Comparison of ENCODE assay signal across 1 cellular context in the genomic region with DNA sequence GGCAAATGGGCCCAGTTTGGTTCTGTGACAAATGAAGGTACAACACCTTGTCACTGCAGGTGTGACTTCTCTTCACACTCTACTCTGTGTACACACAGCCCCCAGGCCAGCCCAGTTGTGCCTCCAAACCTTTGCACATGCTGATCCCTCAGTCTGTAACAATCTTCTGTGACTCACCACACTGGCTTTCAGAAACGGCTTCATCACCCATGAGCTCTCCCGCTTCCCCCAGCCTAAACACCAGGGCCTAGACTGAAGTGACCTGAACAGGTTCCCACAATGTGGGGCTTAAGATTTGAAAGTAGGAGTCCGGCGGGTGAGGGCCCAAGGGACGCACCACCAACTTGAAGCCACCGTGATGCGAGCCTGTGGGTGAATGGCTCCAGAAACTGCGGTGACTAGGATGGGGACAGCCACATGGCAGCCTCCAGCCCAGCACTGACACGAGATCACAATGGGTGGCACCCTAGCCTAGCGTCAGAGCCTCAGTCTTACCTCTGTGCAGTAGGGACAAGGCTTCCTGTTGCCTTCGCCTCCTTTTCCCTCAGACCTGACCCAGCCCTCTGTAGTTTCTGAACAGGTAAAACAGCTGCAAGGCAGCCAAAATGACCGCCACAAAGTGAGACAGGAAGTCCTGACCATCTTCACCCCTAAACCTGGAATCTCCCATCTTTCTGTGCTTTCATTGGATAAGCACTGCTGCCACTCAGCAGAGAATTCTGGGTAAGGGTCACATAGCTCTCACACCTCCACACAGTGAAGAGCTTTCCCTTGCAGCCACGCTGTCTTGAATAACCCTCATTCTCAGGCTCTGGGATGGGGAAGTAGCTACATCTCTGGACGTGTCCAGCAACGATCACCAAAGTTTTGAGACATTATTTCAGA.
TF ChIP-seq lines count a peak whose summit lies in the region.

No MANE protein-coding gene starts in this region.

TF ChIP-seq in HepG2, 621 proteins besides CTCF, POLR2A, EP300 and RAD21 (continued from another document and continues in another):
- TF ChIP-seq, protein P1, sequence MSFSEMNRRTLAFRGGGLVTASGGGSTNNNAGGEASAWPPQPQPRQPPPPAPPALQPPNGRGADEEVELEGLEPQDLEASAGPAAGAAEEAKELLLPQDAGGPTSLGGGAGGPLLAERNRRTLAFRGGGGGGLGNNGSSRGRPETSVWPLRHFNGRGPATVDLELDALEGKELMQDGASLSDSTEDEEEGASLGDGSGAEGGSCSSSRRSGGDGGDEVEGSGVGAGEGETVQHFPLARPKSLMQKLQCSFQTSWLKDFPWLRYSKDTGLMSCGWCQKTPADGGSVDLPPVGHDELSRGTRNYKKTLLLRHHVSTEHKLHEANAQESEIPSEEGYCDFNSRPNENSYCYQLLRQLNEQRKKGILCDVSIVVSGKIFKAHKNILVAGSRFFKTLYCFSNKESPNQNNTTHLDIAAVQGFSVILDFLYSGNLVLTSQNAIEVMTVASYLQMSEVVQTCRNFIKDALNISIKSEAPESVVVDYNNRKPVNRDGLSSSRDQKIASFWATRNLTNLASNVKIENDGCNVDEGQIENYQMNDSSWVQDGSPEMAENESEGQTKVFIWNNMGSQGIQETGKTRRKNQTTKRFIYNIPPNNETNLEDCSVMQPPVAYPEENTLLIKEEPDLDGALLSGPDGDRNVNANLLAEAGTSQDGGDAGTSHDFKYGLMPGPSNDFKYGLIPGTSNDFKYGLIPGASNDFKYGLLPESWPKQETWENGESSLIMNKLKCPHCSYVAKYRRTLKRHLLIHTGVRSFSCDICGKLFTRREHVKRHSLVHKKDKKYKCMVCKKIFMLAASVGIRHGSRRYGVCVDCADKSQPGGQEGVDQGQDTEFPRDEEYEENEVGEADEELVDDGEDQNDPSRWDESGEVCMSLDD (CRISPR knock-in tag; IDR thresholded peaks at IDR 0.05; ENCODE audit: borderline replicate concordance) = no peak
- TF ChIP-seq, protein P2, sequence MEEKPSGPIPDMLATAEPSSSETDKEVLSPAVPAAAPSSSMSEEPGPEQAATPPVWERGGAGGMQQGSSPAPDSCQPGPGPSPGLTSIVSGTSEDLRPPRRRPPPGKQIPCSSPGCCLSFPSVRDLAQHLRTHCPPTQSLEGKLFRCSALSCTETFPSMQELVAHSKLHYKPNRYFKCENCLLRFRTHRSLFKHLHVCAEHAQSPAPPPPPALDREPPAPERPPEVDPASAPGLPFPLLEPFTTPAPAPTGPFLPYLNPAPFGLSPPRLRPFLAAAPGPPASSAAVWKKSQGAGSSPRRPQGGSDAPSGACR (CRISPR knock-in tag; IDR thresholded peaks at IDR 0.05) = no peak
- TF ChIP-seq MTA1 (CRISPR knock-in tag; IDR thresholded peaks at IDR 0.05; ENCODE audit: borderline replicate concordance) (no peak), PCBP2 (optimal IDR thresholded peaks at IDR 0.05; ENCODE audit: low read depth, low read length, poor library complexity, severe bottlenecking) (no peak), ZSCAN29 (CRISPR knock-in tag; conservative IDR thresholded peaks at IDR 0.05) (no peak), FOXM1 (CRISPR knock-in tag; IDR thresholded peaks at IDR 0.05) (no peak), ZFP1 (CRISPR knock-in tag; IDR thresholded peaks at IDR 0.05) (no peak), NFKB2 (CRISPR knock-in tag; IDR thresholded peaks at IDR 0.05; ENCODE audit: borderline replicate concordance) (no peak), CREM (IDR thresholded peaks at IDR 0.05) (no peak), CREM (CRISPR knock-in tag; IDR thresholded peaks at IDR 0.05) (no peak), CEBPG (CRISPR knock-in tag; IDR thresholded peaks at IDR 0.05) (no peak), ZNF33A (CRISPR knock-in tag; IDR thresholded peaks at IDR 0.05; ENCODE audit: borderline replicate concordance) (no peak), CREB1 (IDR thresholded peaks at IDR 0.05) (no peak), CREB1 (CRISPR knock-in tag; IDR thresholded peaks at IDR 0.05) (no peak), ZNF660 (CRISPR knock-in tag; IDR thresholded peaks at IDR 0.05; ENCODE audit: borderline replicate concordance, low read depth) (no peak), FOXJ3 (CRISPR knock-in tag; IDR thresholded peaks at IDR 0.05; ENCODE audit: borderline replicate concordance) (no peak), NFYB (CRISPR knock-in tag; IDR thresholded peaks at IDR 0.05) (peak; percentile 48), ZNF607 (CRISPR knock-in tag; IDR thresholded peaks at IDR 0.05; ENCODE audit: borderline replicate concordance) (no peak), ZNF20 (CRISPR knock-in tag; IDR thresholded peaks at IDR 0.05) (no peak), CENPX (CRISPR knock-in tag; IDR thresholded peaks at IDR 0.05) (no peak), KDM5B (CRISPR knock-in tag; IDR thresholded peaks at IDR 0.05; ENCODE audit: borderline replicate concordance) (no peak), KDM6A (CRISPR knock-in tag; IDR thresholded peaks at IDR 0.05; ENCODE audit: low read depth) (no peak), SP2 (CRISPR knock-in tag; IDR thresholded peaks at IDR 0.05) (peak; percentile 64), MXI1 (IDR thresholded peaks at IDR 0.05; ENCODE audit: borderline replicate concordance, low read depth, low read length) (no peak), NR3C1 (CRISPR knock-in tag; IDR thresholded peaks at IDR 0.05) (no peak), GABPB1 (CRISPR knock-in tag; IDR thresholded peaks at IDR 0.05) (peak; percentile 51), NKX3-1 (CRISPR knock-in tag; IDR thresholded peaks at IDR 0.05) (no peak), ELF1 (CRISPR knock-in tag; IDR thresholded peaks at IDR 0.05) (no peak), NR2F2 (IDR thresholded peaks at IDR 0.05; ENCODE audit: borderline replicate concordance, low read depth) (no peak), KAT8 (CRISPR knock-in tag; IDR thresholded peaks at IDR 0.05) (no peak), MAZ (IDR thresholded peaks at IDR 0.05; ENCODE audit: borderline replicate concordance, low read depth, low read length) (no peak), MAZ (CRISPR knock-in tag; IDR thresholded peaks at IDR 0.05; ENCODE audit: low read depth) (no peak), ZMYM3 (CRISPR knock-in tag; IDR thresholded peaks at IDR 0.05) (no peak), RCOR2 (CRISPR knock-in tag; IDR thresholded peaks at IDR 0.05) (no peak), DMAP1 (CRISPR knock-in tag; IDR thresholded peaks at IDR 0.05) (no peak), HMG20B (CRISPR knock-in tag; conservative IDR thresholded peaks at IDR 0.05) (no peak), NFYC (CRISPR knock-in tag; IDR thresholded peaks at IDR 0.05) (peak; percentile 53; the same call in 1 of the 2 replicates), TBP (CRISPR knock-in tag; IDR thresholded peaks at IDR 0.05) (no peak), NR2C2 (CRISPR knock-in tag; IDR thresholded peaks at IDR 0.05; ENCODE audit: borderline replicate concordance) (peak; percentile 60; the same call in 1 of the 2 replicates), REPIN1 (CRISPR knock-in tag; IDR thresholded peaks at IDR 0.05; ENCODE audit: borderline replicate concordance, low read depth) (no peak), POGZ (CRISPR knock-in tag; IDR thresholded peaks at IDR 0.05) (no peak)
- TF ChIP-seq, protein P3, sequence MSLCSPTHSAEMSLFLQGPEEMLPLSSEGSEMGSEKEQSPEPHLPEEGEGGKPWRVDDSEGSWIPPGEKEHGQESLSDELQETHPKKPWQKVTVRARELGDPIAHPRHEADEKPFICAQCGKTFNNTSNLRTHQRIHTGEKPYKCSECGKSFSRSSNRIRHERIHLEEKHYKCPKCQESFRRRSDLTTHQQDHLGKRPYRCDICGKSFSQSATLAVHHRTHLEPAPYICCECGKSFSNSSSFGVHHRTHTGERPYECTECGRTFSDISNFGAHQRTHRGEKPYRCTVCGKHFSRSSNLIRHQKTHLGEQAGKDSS (CRISPR knock-in tag; IDR thresholded peaks at IDR 0.05; ENCODE audit: borderline replicate concordance, low read depth) = no peak
- TF ChIP-seq, protein P4, sequence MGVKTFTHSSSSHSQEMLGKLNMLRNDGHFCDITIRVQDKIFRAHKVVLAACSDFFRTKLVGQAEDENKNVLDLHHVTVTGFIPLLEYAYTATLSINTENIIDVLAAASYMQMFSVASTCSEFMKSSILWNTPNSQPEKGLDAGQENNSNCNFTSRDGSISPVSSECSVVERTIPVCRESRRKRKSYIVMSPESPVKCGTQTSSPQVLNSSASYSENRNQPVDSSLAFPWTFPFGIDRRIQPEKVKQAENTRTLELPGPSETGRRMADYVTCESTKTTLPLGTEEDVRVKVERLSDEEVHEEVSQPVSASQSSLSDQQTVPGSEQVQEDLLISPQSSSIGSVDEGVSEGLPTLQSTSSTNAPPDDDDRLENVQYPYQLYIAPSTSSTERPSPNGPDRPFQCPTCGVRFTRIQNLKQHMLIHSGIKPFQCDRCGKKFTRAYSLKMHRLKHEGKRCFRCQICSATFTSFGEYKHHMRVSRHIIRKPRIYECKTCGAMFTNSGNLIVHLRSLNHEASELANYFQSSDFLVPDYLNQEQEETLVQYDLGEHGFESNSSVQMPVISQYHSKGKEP (CRISPR knock-in tag; IDR thresholded peaks at IDR 0.05) = no peak
- TF ChIP-seq, protein P5, sequence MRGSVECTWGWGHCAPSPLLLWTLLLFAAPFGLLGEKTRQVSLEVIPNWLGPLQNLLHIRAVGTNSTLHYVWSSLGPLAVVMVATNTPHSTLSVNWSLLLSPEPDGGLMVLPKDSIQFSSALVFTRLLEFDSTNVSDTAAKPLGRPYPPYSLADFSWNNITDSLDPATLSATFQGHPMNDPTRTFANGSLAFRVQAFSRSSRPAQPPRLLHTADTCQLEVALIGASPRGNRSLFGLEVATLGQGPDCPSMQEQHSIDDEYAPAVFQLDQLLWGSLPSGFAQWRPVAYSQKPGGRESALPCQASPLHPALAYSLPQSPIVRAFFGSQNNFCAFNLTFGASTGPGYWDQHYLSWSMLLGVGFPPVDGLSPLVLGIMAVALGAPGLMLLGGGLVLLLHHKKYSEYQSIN (CRISPR knock-in tag; IDR thresholded peaks at IDR 0.05; ENCODE audit: borderline replicate concordance) = no peak
- TF ChIP-seq, protein P6, sequence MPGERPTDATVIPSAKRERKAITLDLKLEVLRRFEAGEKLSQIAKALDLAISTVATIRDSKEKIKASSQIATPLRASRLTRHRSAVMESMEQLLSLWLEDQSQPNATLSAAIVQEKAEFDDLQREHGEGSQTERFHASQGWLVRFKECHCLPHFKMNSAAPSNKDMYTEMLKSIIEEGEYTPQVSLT (CRISPR knock-in tag; IDR thresholded peaks at IDR 0.05; ENCODE audit: borderline replicate concordance, low read depth) = no peak
- TF ChIP-seq, protein P7, sequence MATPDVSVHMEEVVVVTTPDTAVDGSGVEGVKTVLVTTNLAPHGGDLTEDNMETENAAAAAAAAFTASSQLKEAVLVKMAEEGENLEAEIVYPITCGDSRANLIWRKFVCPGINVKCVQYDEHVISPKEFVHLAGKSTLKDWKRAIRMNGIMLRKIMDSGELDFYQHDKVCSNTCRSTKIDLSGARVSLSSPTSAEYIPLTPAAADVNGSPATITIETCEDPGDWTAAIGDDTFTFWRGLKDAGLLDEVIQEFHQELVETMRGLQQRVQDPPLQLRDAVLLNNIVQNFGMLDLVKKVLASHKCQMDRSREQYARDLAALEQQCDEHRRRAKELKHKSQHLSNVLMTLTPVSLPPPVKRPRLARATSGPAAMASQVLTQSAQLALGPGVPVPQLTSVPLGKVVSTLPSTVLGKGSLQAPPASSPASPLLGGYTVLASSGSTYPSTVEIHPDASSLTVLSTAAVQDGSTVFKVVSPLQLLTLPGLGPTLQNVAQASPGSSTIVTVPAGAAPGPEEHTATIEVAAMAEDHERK (CRISPR knock-in tag; IDR thresholded peaks at IDR 0.05; ENCODE audit: low read depth) = no peak
- TF ChIP-seq, protein P8, sequence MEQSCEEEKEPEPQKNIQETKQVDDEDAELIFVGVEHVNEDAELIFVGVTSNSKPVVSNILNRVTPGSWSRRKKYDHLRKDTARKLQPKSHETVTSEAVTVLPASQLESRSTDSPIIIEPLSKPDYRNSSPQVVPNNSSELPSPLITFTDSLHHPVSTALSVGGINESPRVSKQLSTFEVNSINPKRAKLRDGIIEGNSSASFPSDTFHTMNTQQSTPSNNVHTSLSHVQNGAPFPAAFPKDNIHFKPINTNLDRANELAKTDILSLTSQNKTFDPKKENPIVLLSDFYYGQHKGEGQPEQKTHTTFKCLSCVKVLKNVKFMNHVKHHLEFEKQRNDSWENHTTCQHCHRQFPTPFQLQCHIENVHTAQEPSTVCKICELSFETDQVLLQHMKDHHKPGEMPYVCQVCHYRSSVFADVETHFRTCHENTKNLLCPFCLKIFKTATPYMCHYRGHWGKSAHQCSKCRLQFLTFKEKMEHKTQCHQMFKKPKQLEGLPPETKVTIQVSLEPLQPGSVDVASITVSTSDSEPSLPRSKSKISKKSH (CRISPR knock-in tag; IDR thresholded peaks at IDR 0.05; ENCODE audit: borderline replicate concordance) = no peak
- TF ChIP-seq, protein P9, sequence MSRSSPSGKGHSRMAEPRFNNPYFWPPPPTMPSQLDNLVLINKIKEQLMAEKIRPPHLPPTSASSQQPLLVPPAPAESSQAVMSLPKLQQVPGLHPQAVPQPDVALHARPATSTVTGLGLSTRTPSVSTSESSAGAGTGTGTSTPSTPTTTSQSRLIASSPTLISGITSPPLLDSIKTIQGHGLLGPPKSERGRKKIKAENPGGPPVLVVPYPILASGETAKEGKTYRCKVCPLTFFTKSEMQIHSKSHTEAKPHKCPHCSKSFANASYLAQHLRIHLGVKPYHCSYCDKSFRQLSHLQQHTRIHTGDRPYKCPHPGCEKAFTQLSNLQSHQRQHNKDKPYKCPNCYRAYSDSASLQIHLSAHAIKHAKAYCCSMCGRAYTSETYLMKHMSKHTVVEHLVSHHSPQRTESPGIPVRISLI (CRISPR knock-in tag; IDR thresholded peaks at IDR 0.05; ENCODE audit: borderline replicate concordance) = no peak
- TF ChIP-seq, protein P10, sequence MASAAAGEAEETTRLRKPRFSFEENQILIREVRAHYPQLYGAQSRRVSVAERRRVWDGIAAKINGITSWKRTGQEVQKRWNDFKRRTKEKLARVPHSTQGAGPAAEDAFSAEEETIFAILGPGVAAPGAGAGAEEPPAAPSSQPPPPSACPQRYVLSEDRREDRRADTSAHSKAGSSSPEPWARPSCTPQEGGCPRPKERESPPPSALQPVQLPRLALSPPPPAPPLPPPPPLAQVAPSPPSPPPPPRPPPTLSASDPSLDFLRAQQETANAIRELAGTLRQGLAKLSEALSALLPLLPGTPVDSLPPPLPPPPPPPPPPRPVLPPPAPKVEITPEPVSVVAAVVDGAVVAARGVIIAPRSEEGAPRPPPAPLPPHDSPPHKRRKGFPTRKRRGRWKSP (CRISPR knock-in tag; IDR thresholded peaks at IDR 0.05) = no peak
- TF ChIP-seq, protein P11, sequence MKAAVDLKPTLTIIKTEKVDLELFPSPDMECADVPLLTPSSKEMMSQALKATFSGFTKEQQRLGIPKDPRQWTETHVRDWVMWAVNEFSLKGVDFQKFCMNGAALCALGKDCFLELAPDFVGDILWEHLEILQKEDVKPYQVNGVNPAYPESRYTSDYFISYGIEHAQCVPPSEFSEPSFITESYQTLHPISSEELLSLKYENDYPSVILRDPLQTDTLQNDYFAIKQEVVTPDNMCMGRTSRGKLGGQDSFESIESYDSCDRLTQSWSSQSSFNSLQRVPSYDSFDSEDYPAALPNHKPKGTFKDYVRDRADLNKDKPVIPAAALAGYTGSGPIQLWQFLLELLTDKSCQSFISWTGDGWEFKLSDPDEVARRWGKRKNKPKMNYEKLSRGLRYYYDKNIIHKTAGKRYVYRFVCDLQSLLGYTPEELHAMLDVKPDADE (CRISPR knock-in tag; IDR thresholded peaks at IDR 0.05) = no peak
- TF ChIP-seq, protein P12, sequence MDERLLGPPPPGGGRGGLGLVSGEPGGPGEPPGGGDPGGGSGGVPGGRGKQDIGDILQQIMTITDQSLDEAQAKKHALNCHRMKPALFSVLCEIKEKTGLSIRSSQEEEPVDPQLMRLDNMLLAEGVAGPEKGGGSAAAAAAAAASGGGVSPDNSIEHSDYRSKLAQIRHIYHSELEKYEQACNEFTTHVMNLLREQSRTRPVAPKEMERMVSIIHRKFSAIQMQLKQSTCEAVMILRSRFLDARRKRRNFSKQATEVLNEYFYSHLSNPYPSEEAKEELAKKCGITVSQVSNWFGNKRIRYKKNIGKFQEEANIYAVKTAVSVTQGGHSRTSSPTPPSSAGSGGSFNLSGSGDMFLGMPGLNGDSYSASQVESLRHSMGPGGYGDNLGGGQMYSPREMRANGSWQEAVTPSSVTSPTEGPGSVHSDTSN (CRISPR knock-in tag; IDR thresholded peaks at IDR 0.05) = peak; percentile 82
